ENCODE assay signal across 35 cellular contexts in the genomic region with DNA sequence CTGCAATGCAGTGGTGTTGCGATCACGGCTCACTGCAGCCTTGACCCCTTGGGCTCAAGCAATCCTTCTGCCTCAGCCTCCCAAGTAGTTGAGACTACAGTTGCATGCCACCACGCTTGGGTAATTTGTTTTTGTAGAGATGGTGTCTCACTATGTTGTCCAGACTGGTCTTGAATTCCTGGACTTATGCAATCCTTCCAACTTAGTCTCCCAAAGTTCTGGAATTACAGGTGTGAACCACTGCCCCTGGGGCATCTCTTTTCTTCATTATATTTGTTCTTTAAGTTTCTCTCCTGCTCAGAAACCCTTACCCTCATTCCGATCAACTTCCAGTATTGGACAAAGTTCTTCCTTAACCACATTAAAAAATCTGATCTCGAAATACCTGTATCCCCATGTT.
"Had no signal": no experiment of that assay in that cellular context is flagged by ENCODE, and none has a peak within 500 bp of the region (broad histone marks: within the 10 kb centered on the region; RNA-seq: fewer than 3 reads in every experiment).

No MANE protein-coding gene starts in this region.

- H3K9me3 Mint-ChIP-seq: activated B cell treated with CpG ODN at 0.5 μM for 24 hours; activated CD4-positive, alpha-beta memory T cell treated with anti-CD3 and anti-CD28 coated beads for 36 hours; activated naive CD4-positive, alpha-beta T cell treated with anti-CD3 and anti-CD28 coated beads, Interleukin-2, amount 10 ng/mL, durations not matched to agents 7 days and 5 days; activated naive CD8-positive, alpha-beta T cell treated with anti-CD3 and anti-CD28 coated beads, Interleukin-2, amount 50 U/mL, for 24 hours had no signal

- H3K36me3 ChIP-seq: MG63 had no signal

- ATAC-seq: activated naive CD8-positive, alpha-beta T cell treated with anti-CD3 and anti-CD28 coated beads, Interleukin-2, amount 50 U/mL, for 24 hours; activated T-cell treated with anti-CD3 and anti-CD28 coated beads, Interleukin-2, amount 50 U/mL, for 4 hours; PC-3; Right ventricle myocardium inferior had no signal

- H3K4me3 ChIP-seq: MG63 had no signal

- H3K27ac ChIP-seq: RWPE1, VCaP had no signal

- H3K27ac Mint-ChIP-seq: activated B cell treated with CpG ODN at 0.5 μM for 24 hours; activated CD4-positive, alpha-beta memory T cell treated with anti-CD3 and anti-CD28 coated beads for 36 hours; activated naive CD4-positive, alpha-beta T cell treated with anti-CD3 and anti-CD28 coated beads, Interleukin-2, amount 10 ng/mL, durations not matched to agents 7 days and 5 days; activated naive CD8-positive, alpha-beta T cell; activated naive CD8-positive, alpha-beta T cell treated with anti-CD3 and anti-CD28 coated beads, Interleukin-2, amount 50 U/mL, for 24 hours; brain had no signal

- H3K27me3 Mint-ChIP-seq: activated naive CD8-positive, alpha-beta T cell had no signal

- H3K4me1 Mint-ChIP-seq: activated B cell treated with CpG ODN at 0.5 μM for 24 hours; activated naive CD4-positive, alpha-beta T cell treated with anti-CD3 and anti-CD28 coated beads, Interleukin-2, amount 10 ng/mL, durations not matched to agents 7 days and 5 days; activated naive CD8-positive, alpha-beta T cell treated with anti-CD3 and anti-CD28 coated beads, Interleukin-2, amount 50 U/mL, for 24 hours had no signal

- H3K36me3 Mint-ChIP-seq: activated CD4-positive, alpha-beta memory T cell treated with anti-CD3 and anti-CD28 coated beads for 36 hours; activated naive CD4-positive, alpha-beta T cell treated with anti-CD3 and anti-CD28 coated beads, Interleukin-2, amount 10 ng/mL, durations not matched to agents 7 days and 5 days; activated naive CD8-positive, alpha-beta T cell; brain had no signal

- H3K27me3 ChIP-seq: MG63 had no signal

- H3K4me3 Mint-ChIP-seq: activated B cell treated with CpG ODN at 0.5 μM for 24 hours; activated CD4-positive, alpha-beta memory T cell treated with anti-CD3 and anti-CD28 coated beads for 36 hours; activated naive CD4-positive, alpha-beta T cell treated with anti-CD3 and anti-CD28 coated beads, Interleukin-2, amount 10 ng/mL, durations not matched to agents 7 days and 5 days; activated naive CD8-positive, alpha-beta T cell; activated naive CD8-positive, alpha-beta T cell treated with anti-CD3 and anti-CD28 coated beads, Interleukin-2, amount 50 U/mL, for 24 hours; activated T-cell treated with anti-CD3 and anti-CD28 coated beads, Interleukin-2, amount 50 U/mL, for 4 hours; brain had no signal

- FAIRE-seq: RCC 7860 had no signal

- DNase-seq: activated B cell treated with CpG ODN at 0.5 μM for 24 hours; activated CD4-positive, alpha-beta memory T cell treated with anti-CD3 and anti-CD28 coated beads for 36 hours; activated CD4-positive, alpha-beta T cell treated with anti-CD3 and anti-CD28 coated beads for 4 hours; activated CD4-positive, alpha-beta T cell treated with anti-CD3 and anti-CD28 coated beads, Interleukin-2, amount 50 U/mL, for 1 hour; activated CD4-positive, CD25-positive, alpha-beta regulatory T cell treated with anti-CD3 and anti-CD28 coated beads, Interleukin-2, amount 50 U/mL, for 72 hours; activated CD8-positive, alpha-beta memory T cell treated with anti-CD3 and anti-CD28 coated beads, Interleukin-2, amount 50 U/mL, for 4 hours; activated effector memory CD4-positive, alpha-beta T cell treated with Interleukin-2 at 50 U/mL for 16 hours; activated naive CD4-positive, alpha-beta T cell treated with anti-CD3 and anti-CD28 coated beads, Interleukin-2, amount 10 ng/mL, durations not matched to agents 7 days and 5 days; activated naive CD8-positive, alpha-beta T cell treated with anti-CD3 and anti-CD28 coated beads, Interleukin-2, amount 50 U/mL, for 24 hours; activated T-cell treated with anti-CD3 and anti-CD28 coated beads for 4 hours; activated T-cell treated with anti-CD3 and anti-CD28 coated beads, Interleukin-2, amount 50 U/mL, for 4 hours; anterior cingulate cortex; central memory CD4-positive, alpha-beta T cell; Karpas-422; KBM-7; MG63; NCI-H1048; NCI-H1105 treated with DMSO at 0.1 percent for 48 hours; NCI-H1436; NCI-H1694; NCI-H1930; NCI-H2081 treated with DMSO at 0.1 percent for 48 hours; NCI-H345; NCI-H510A; NCI-H526; NCI-H748 treated with DMSO at 0.1 percent for 48 hours; NK-92 treated with Interleukin-12 subunit alpha and Interleukin-12 subunit beta, amount 100 ng/mL, for 24 hours; PC-3; SIG-M5 had no signal

- H3K9me3 ChIP-seq: MG63 had no signal
